ENCODE assay signal across 13 cellular contexts in the genomic region with DNA sequence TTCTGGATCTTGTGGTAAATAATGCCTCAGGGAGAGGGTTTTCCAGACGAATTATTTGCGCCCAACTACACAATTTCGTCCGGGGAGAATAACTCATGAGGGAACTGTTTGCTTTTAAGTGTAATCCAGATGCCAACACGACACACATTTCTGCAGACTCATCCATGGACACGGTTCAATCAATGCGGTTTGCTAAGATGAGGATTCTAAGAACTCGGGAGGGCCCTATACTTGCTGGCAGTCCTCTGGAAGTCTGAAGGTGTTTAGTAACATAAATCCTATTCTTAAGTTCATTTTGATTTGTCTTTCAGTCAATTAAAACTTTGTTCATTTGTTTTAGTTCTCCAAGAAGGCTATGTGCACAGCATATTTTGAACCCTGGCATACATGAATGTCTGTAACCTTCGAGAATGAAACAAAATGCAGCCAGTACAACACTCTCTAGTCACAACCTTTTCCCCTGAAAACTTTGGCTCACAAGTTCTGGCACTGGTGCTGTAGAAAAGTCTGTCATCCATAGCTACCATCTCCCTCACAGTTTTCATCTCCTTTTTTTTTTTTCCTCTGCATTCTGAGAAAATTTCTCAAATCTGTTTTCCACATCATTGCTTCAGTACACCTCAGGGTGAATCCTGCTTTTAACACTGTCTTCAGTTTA. TPM values are rescaled to one million over a fixed set of nuclear protein-coding genes. Genes with fewer than 3 reads are reported as not detected.
DNase-seq lines count a peak whose midpoint lies in the region; ATAC-seq, FAIRE-seq and TF ChIP-seq lines count a peak whose summit lies in the region.
"Had no signal": no experiment of that assay in that cellular context is flagged by ENCODE, and none has a peak within 500 bp of the region (broad histone marks: within the 10 kb centered on the region; RNA-seq: fewer than 3 reads in every experiment).

No MANE protein-coding gene starts in this region.

- TF ChIP-seq RAD21 in K562 (CRISPR knock-in tag; conservative IDR thresholded peaks at IDR 0.05 in 1 of 2, IDR thresholded peaks at IDR 0.05 in 1 of 2), result no peak

- in situ Hi-C loops in K562 (cut with MboI) (no loop called here), transverse colon (cut with MboI; ENCODE audit: low pct_ligation_motif_present in 1 of 4, low pct_unique_long_range_greater_than_20kb in 1 of 4, low sequenced_read_pairs in 3 of 4) (no loop called here)

- H3K4me3 ChIP-seq in K562 (no peak overlapping the region), parathyroid adenoma (ENCODE audit: low read depth, low read length) (peak overlapping the region; percentile 8), transverse colon (no peak overlapping the region)
- H3K4me3 ChIP-seq: body of pancreas, tibial nerve had no signal

- no TSS peak for BruUV-seq in K562 (replicated peaks; lab: Mats Ljungman, UMichigan)

- TF ChIP-seq CTCF in K562 (IDR thresholded peaks at IDR 0.05 in 2 of 3, conservative IDR thresholded peaks at IDR 0.05 in 1 of 3; ENCODE audit: insufficient read depth in 2 of 3, low read depth in 1 of 3, low read length in 3 of 3) (no peak), parathyroid adenoma (IDR thresholded peaks at IDR 0.05) (no peak), transverse colon (IDR thresholded peaks at IDR 0.05) (no peak)

- no peaks in the 10 kb centered on the region for H3K27me3 ChIP-seq in K562 (ENCODE audit: control insufficient read depth in 2 of 2, insufficient read depth in 2 of 2, low read length in 2 of 2)
- H3K27me3 ChIP-seq in parathyroid adenoma (ENCODE audit: control insufficient read depth, insufficient read depth, low read length), result no peaks in the 10 kb centered on the region
- H3K27me3 ChIP-seq in transverse colon, result no peaks in the 10 kb centered on the region
- H3K27me3 ChIP-seq: body of pancreas, tibial nerve had no signal

- POLR2A ChIA-PET in K562 (lab: Yijun Ruan, JAX), result interaction anchor here (0.7 kb wide), 1 partner anchor 11 kb away, joined by 3 read pairs; no protein-coding TSS in a partner anchor

- H4K20me1 ChIP-seq in K562 (replicated peaks; ENCODE audit: control insufficient read depth, insufficient read depth, low read length), result no peaks in the 10 kb centered on the region

- TF ChIP-seq POLR2A in K562 (conservative IDR thresholded peaks at IDR 0.05) (no peak), GM12892 (IDR thresholded peaks at IDR 0.05; ENCODE audit: low read depth, low read length) (no peak), transverse colon (IDR thresholded peaks at IDR 0.05) (no peak)

- no peaks in the 10 kb centered on the region for H3K9me1 ChIP-seq in K562 (ENCODE audit: control insufficient read depth, insufficient read depth, low read length)

- DNase-seq in AG20443 (ENCODE audit: low spot score), result peak; percentile 80
- peak; percentile 81 for DNase-seq in M059J (ENCODE audit: low read depth)
- peak in 2 of 4 experiments; percentile 75 to 81 for DNase-seq in K562 (ENCODE audit: extremely low read depth in 1 of 4, low spot score in 3 of 4)
- DNase-seq in GM12892 (ENCODE audit: insufficient read length), result no peak
- no peak for DNase-seq in transverse colon
- DNase-seq in NCI-H2029 (lab: John Stamatoyannopoulos, UW), result no peak
- DNase-seq: activated CD4-positive, alpha-beta memory T cell treated with anti-CD3 and anti-CD28 coated beads, Interleukin-2, amount 10 ng/mL, durations not matched to agents 7 days and 5 days; body of pancreas; NCI-H1436; T-helper 9 cell had no signal

- FAIRE-seq in K562 (lab: Jason Lieb, UNC) (peak; percentile 85), GM12892 (lab: Jason Lieb, UNC) (no peak)

- intact Hi-C loops in K562 (cut with micrococcal nuclease), result no loop called here
- intact Hi-C loops in transverse colon (cut with DNase I; ENCODE audit: low total_unique reads), result no loop called here

- H3K79me2 ChIP-seq in K562 (ENCODE audit: control insufficient read depth, insufficient read depth, low read length) (no peaks in the 10 kb centered on the region), parathyroid adenoma (no peaks in the 10 kb centered on the region)

- 2% methylated on average over 9 of the region's 9 CpGs for WGBS in K562 (ENCODE audit: insufficient coverage, low coverage, missing lambda C conversion rate)
- 80 to 87% methylated on average over 9 of the region's 9 CpGs for WGBS in transverse colon (ENCODE audit: low coverage in 1 of 2), 2 donors

- H2AFZ ChIP-seq in K562 (ENCODE audit: low read depth, low read length) (0 out of 2 replicates have a peak overlapping the region, but pooled peaks have one; percentile 14), parathyroid adenoma (peak overlapping the region; percentile 46)

- H3K27ac ChIP-seq in K562 (ENCODE audit: extremely low read depth, low read depth, low read length) (no peak overlapping the region), parathyroid adenoma (peak overlapping the region; percentile 64), transverse colon (peak overlapping the region in 2 of 4 donors; percentile 14 to 27)
- H3K27ac ChIP-seq: body of pancreas, tibial nerve had no signal

- TF ChIP-seq EP300 in K562 (IDR thresholded peaks at IDR 0.05; ENCODE audit: low read length), result peak; percentile 33
- no peak for TF ChIP-seq EP300 in transverse colon (IDR thresholded peaks at IDR 0.05; ENCODE audit: low read depth)

- peak overlapping the region; percentile 47 for H3K4me2 ChIP-seq in K562 (ENCODE audit: insufficient read depth, low read length)
- peak overlapping the region; percentile 28 for H3K4me2 ChIP-seq in parathyroid adenoma (ENCODE audit: low read length)

- H3K9me3 ChIP-seq in K562 (replicated peaks; ENCODE audit: control insufficient read depth, insufficient read depth, low read depth, low read length) (no peaks in the 10 kb centered on the region), parathyroid adenoma (ENCODE audit: control insufficient read depth, low read length) (no peaks in the 10 kb centered on the region), transverse colon (no peaks in the 10 kb centered on the region)
- H3K9me3 ChIP-seq: body of pancreas, tibial nerve had no signal

- ATAC-seq in K562 (peak; percentile 91), HG02610 (IDR thresholded peaks at IDR 0.05; ENCODE audit: unreplicated experiment) (no peak)
- ATAC-seq: body of pancreas had no signal

- H3K36me3 ChIP-seq in K562 (ENCODE audit: control insufficient read depth, insufficient read depth, low read length) (no peaks in the 10 kb centered on the region), parathyroid adenoma (ENCODE audit: control insufficient read depth, insufficient read depth, low read length) (no peaks in the 10 kb centered on the region), transverse colon (no peaks in the 10 kb centered on the region)
- H3K36me3 ChIP-seq: tibial nerve had no signal

- H3K9ac ChIP-seq in K562 (ENCODE audit: insufficient read depth in 1 of 2, low read depth in 2 of 2, low read length in 2 of 2), result no peak overlapping the region
- H3K9ac ChIP-seq in parathyroid adenoma, result no peak overlapping the region

- H3K4me1 ChIP-seq in K562 (replicated peaks in 1 of 2; ENCODE audit: control insufficient read depth in 2 of 2, insufficient read depth in 2 of 2, low read length in 2 of 2), result peaks cover 3 to 15% of the 10 kb centered on the region in 2 experiments; a peak in 3 of 5 replicates
- H3K4me1 ChIP-seq in parathyroid adenoma, result no peaks in the 10 kb centered on the region
- H3K4me1 ChIP-seq in transverse colon, result peaks cover 0 to 16% (median 0%) of the 10 kb centered on the region in 4 donors
- H3K4me1 ChIP-seq: body of pancreas, tibial nerve had no signal

- CTCF ChIA-PET in K562 (lab: Yijun Ruan, JAX; ENCODE audit: low intra/inter-chr PET ratio), result no interaction called here

TF ChIP-seq in K562, 482 proteins besides CTCF, POLR2A, EP300 and RAD21 (continues in another document):
- TF ChIP-seq, protein P1, sequence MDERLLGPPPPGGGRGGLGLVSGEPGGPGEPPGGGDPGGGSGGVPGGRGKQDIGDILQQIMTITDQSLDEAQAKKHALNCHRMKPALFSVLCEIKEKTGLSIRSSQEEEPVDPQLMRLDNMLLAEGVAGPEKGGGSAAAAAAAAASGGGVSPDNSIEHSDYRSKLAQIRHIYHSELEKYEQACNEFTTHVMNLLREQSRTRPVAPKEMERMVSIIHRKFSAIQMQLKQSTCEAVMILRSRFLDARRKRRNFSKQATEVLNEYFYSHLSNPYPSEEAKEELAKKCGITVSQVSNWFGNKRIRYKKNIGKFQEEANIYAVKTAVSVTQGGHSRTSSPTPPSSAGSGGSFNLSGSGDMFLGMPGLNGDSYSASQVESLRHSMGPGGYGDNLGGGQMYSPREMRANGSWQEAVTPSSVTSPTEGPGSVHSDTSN (CRISPR knock-in tag; IDR thresholded peaks at IDR 0.05; ENCODE audit: low read depth), result no peak
- TF ChIP-seq, protein P1 (tag; conservative IDR thresholded peaks at IDR 0.05; ENCODE audit: low read depth), result peak; percentile 35; the same call in 1 of the 2 replicates

RNA-seq across cellular contexts. Expression of a gene that starts 38.8 kb away (rescaled TPM):
- 12.7 and 21.5 TPM in 2 replicates for total RNA-seq in M059J (2014; rRNA removed; shearing (Covaris generic))
- total RNA-seq in K562 (2011; cell fraction: chromatin; rRNA removed; ENCODE audit: low replicate concordance), result 2.0 and 4.2 TPM in 2 replicates
- 1.5 and 1.7 TPM in 2 replicates for total RNA-seq in K562 (2011; cell fraction: nucleolus; rRNA removed)
- 3.3 and 4.8 TPM in 2 replicates for total RNA-seq in K562 (2011; cell fraction: nucleoplasm; rRNA removed)
- total RNA-seq in K562 (2014; rRNA removed), result 0.54 and 0.69 TPM in 2 replicates
- total RNA-seq in K562 (2014; rRNA removed; fragmentation: Illumina TruSeq; extraction: Trizol), result 1.3 and 1.9 TPM in 2 replicates
- 1.1 and 1.2 TPM in 2 replicates for total RNA-seq in K562 (2015; rRNA removed; fragmentation: Illumina TruSeq; extraction: Trizol)
- 1.3 TPM in 2 replicates for total RNA-seq in K562 (2021)
- polyA plus RNA-seq in K562 (2011; rRNA removed), result 1.4 and 2.0 TPM in 2 replicates
- 0.19 and 0.84 TPM in 2 replicates for polyA plus RNA-seq in K562 (2011; cell fraction: cytosol; rRNA removed)
- polyA plus RNA-seq in K562 (2011; cell fraction: nucleus; rRNA removed), result 0.51 TPM in 2 replicates
- polyA plus RNA-seq in K562 (2012), result 2.6 and 3.5 TPM in 2 replicates
- 1.5 TPM in 2 replicates for polyA plus RNA-seq in K562 (2014; fragmentation: Illumina TruSeq; extraction: Trizol)
- 1 to 10 TPM; 2.4 to 2.5 TPM for polyA plus RNA-seq in K562 (2014; fragmentation: Nextera tagmentation; extraction: Ambion mirVana)
- polyA plus RNA-seq in K562 (2014; rRNA removed), result 0.65 and 0.91 TPM in 2 replicates
- 2.1 and 2.7 TPM in 2 replicates for polyA minus RNA-seq in K562 (2011; rRNA and poly(A)+ RNA removed)
- 0.73 and 0.76 TPM in 2 replicates for polyA minus RNA-seq in K562 (2011; cell fraction: cytosol; rRNA and poly(A)+ RNA removed)
- 0.56 and 0.67 TPM in 2 replicates for polyA minus RNA-seq in K562 (2011; cell fraction: nucleus; rRNA and poly(A)+ RNA removed)
- 6.1 TPM for polyA plus RNA-seq in GM12892 (2012; ENCODE audit: missing spikeins)
- 10 to 100 TPM in 2 of 4 donors, 1 to 10 TPM in 2; 6.0 to 17.9 (median 11.2) TPM for total RNA-seq in transverse colon

Comparison
In these comparisons a context has a peak if more than half of its experiments do, and no peak if none do; other contexts are left out.
1. DNase-seq: peak in AG20443 (single experiment) and M059J (single experiment); none in GM12892 (single experiment), transverse colon (single experiment) and NCI-H2029 (single experiment).